In the genomic region with DNA sequence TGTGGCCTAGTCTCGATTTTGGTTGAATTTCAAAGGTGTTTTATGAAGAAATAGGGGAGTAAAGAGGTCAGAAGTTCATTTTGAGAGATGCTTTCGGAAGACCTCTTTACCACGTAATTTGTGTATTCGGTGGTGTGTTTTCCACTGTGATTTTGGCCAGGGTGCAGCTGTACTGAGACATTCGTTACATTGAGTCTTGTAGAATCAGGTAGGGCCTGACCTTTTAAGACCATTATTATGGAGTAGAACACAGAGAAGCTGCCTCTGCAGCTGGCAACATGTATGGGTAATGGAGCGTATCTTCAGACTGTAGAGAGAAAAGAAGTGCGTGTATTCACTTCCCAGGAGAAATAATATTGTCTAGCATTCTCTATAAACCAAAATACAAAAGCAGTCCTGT, we compare ENCODE assay signal across 20 cellular contexts.
A peak's percentile ranks its signal among the peaks of the same experiment; 100 is the strongest.
DNase-seq lines count a peak whose midpoint lies in the region; ATAC-seq and TF ChIP-seq lines count a peak whose summit lies in the region.
"Had no signal": no experiment of that assay in that cellular context is flagged by ENCODE, and none has a peak within 500 bp of the region (broad histone marks: within the 10 kb centered on the region; RNA-seq: fewer than 3 reads in every experiment).

No MANE protein-coding gene starts in this region.

- TF ChIP-seq CTCF in OCI-LY3 (IDR thresholded peaks at IDR 0.05; ENCODE audit: low read depth, low read length) (no peak), RWPE1 (conservative IDR thresholded peaks at IDR 0.05; ENCODE audit: low read depth) (no peak)

- no peaks in the 10 kb centered on the region for H4K20me1 ChIP-seq in OCI-LY3 (ENCODE audit: insufficient read depth, low read length)

- CTCF ChIA-PET in RWPE1 (lab: Yijun Ruan, JAX) = no interaction called here

- H3K36me3 ChIP-seq in OCI-LY3 (replicated peaks; ENCODE audit: low read depth, low read length) = no peaks in the 10 kb centered on the region
- H3K36me3 ChIP-seq: stomach, upper lobe of right lung had no signal

- POLR2A ChIA-PET in RWPE1 (lab: Yijun Ruan, JAX; ENCODE audit: low non-redundant PET) = no interaction called here

- peaks cover 12% of the 10 kb centered on the region for H3K4me1 ChIP-seq in OCI-LY3 (ENCODE audit: low read length)
- H3K4me1 ChIP-seq: stomach, upper lobe of right lung had no signal

- H3K27me3 ChIP-seq in OCI-LY3 (ENCODE audit: low read depth, low read length) = no peaks in the 10 kb centered on the region
- H3K27me3 ChIP-seq: hepatocyte, stomach, upper lobe of right lung had no signal

- H3K27ac ChIP-seq in OCI-LY3 (ENCODE audit: low read length) (no peak overlapping the region), RWPE1 (no peak overlapping the region)
- H3K27ac ChIP-seq: epithelial cell of prostate, hepatocyte, KMS-11, skin epidermis, stomach, upper lobe of right lung had no signal

- no peaks in the 10 kb centered on the region for H3K9me3 ChIP-seq in OCI-LY3 (ENCODE audit: insufficient read depth, low read length)
- H3K9me3 ChIP-seq: stomach, upper lobe of right lung had no signal

- DNase-seq in RWPE1 (ENCODE audit: low spot score) (no peak), NCI-H446 (lab: John Stamatoyannopoulos, UW) (no peak), NCI-H774 (lab: John Stamatoyannopoulos, UW) (no peak), NCI-H1930 (lab: John Stamatoyannopoulos, UW) (no peak)
- DNase-seq: activated CD4-positive, CD25-positive, alpha-beta regulatory T cell treated with anti-CD3 and anti-CD28 coated beads, Interleukin-2, amount 50 U/mL, for 72 hours; activated naive CD4-positive, alpha-beta T cell treated with anti-CD3 and anti-CD28 coated beads, Interleukin-2, amount 50 U/mL, for 16 hours; activated T-cell treated with anti-CD3 and anti-CD28 coated beads, Interleukin-2, amount 50 U/mL, for 72 hours; CD4-positive, CD25-positive, alpha-beta regulatory T cell; DMS 273 treated with DMSO at 0.1 percent for 48 hours; stimulated activated CD4-positive, alpha-beta T cell treated with anti-CD3 and anti-CD28 coated beads, Interleukin-4, amount 100 ng/mL, for 24 hours; stomach; upper lobe of right lung had no signal

- peak overlapping the region; percentile 40 for H3K4me2 ChIP-seq in OCI-LY3 (ENCODE audit: low read length)
- H3K4me2 ChIP-seq: hepatocyte, KMS-11 had no signal

- ATAC-seq in GM18858 (IDR thresholded peaks at IDR 0.05; ENCODE audit: unreplicated experiment) (peak; percentile 76), GM19395 (IDR thresholded peaks at IDR 0.05; ENCODE audit: unreplicated experiment) (peak; percentile 79), HG03432 (IDR thresholded peaks at IDR 0.05; ENCODE audit: unreplicated experiment) (peak; percentile 73)
- ATAC-seq: activated T-cell treated with anti-CD3 and anti-CD28 coated beads, Interleukin-2, amount 50 U/mL, for 72 hours; upper lobe of right lung had no signal

- H3K9ac ChIP-seq in OCI-LY3 (ENCODE audit: low read length) = no peak overlapping the region
- H3K9ac ChIP-seq: KMS-11 had no signal

- no peaks in the 10 kb centered on the region for H3K79me2 ChIP-seq in OCI-LY3 (ENCODE audit: low read length)
- H3K79me2 ChIP-seq: hepatocyte had no signal

- no peak overlapping the region for H2AFZ ChIP-seq in OCI-LY3 (ENCODE audit: low read depth, low read length)
- H2AFZ ChIP-seq: hepatocyte had no signal

- no peak overlapping the region for H3K4me3 ChIP-seq in OCI-LY3 (ENCODE audit: low read length)
- H3K4me3 ChIP-seq: hepatocyte, skin epidermis, stomach, upper lobe of right lung had no signal
